In genomic region chr1:22888320-22889075, GRCh38 we compare ENCODE assay signal across 20 cellular contexts.
DNase-seq lines count a peak whose midpoint lies in the region; ATAC-seq lines count a peak whose summit lies in the region.
"Had no signal": no experiment of that assay in that cellular context is flagged by ENCODE, and none has a peak within 500 bp of the region (broad histone marks: within the 10 kb centered on the region; RNA-seq: fewer than 3 reads in every experiment).

No MANE protein-coding gene starts in this region.

- no peak overlapping the region for H3K4ac ChIP-seq in mesendoderm (ENCODE audit: low read depth, low read length)

- H3K79me1 ChIP-seq in mesendoderm (ENCODE audit: low read length) = no peaks in the 10 kb centered on the region

- peak overlapping the region; percentile 16 to 59 for H3K27ac Mint-ChIP-seq in effector memory CD8-positive, alpha-beta T cell
- H3K27ac Mint-ChIP-seq: activated B cell treated with CpG ODN at 0.5 μM for 24 hours; activated T-helper 17 cell treated with anti-CD3 and anti-CD28 coated beads, Interleukin-2, amount 50 U/mL, for 72 hours; stimulated activated memory B cell treated with anti-CD40 and anti-IgM and Interleukin-4, amounts not matched to agents 10 μg/mL and 1 μg/mL and 100 μg/mL, for 72 hours; T-helper 17 cell; type B pancreatic cell had no signal

- peaks cover 14 to 21% of the 10 kb centered on the region in 2 donors for H3K4me1 Mint-ChIP-seq in effector memory CD8-positive, alpha-beta T cell (ENCODE audit: low read depth in 2 of 2)

- H3K27me3 Mint-ChIP-seq in effector memory CD8-positive, alpha-beta T cell = no peaks in the 10 kb centered on the region
- H3K27me3 Mint-ChIP-seq: activated T-helper 17 cell treated with anti-CD3 and anti-CD28 coated beads, Interleukin-2, amount 50 U/mL, for 72 hours; type B pancreatic cell had no signal

- no peaks in the 10 kb centered on the region for H3K36me3 ChIP-seq in mesendoderm (ENCODE audit: control insufficient read depth, insufficient read depth, low read length)
- H3K36me3 ChIP-seq: adrenal gland; BLaER1 treated with 17β-estradiol and CSF1 and Interleukin-3, amounts not matched to agents 10 nM and 100 nM had no signal

- H3K18ac ChIP-seq in mesendoderm (ENCODE audit: low read length) = no peak overlapping the region

- H2BK120ac ChIP-seq in mesendoderm (ENCODE audit: low read depth, low read length) = no peak overlapping the region

- no peak for ATAC-seq in effector memory CD8-positive, alpha-beta T cell (replicated peaks)
- ATAC-seq in GM21717 (IDR thresholded peaks at IDR 0.05; ENCODE audit: unreplicated experiment) = no peak
- ATAC-seq: activated T-helper 17 cell treated with anti-CD3 and anti-CD28 coated beads, Interleukin-2, amount 50 U/mL, for 72 hours; stimulated activated memory B cell treated with anti-CD40 and anti-IgM and Interleukin-4, amounts not matched to agents 10 μg/mL and 1 μg/mL and 100 μg/mL, for 72 hours; T-helper 17 cell had no signal

- no peak overlapping the region for H3K4me3 Mint-ChIP-seq in effector memory CD8-positive, alpha-beta T cell
- H3K4me3 Mint-ChIP-seq: activated B cell treated with CpG ODN at 0.5 μM for 24 hours; activated T-helper 17 cell treated with anti-CD3 and anti-CD28 coated beads, Interleukin-2, amount 50 U/mL, for 72 hours; stimulated activated memory B cell treated with anti-CD40 and anti-IgM and Interleukin-4, amounts not matched to agents 10 μg/mL and 1 μg/mL and 100 μg/mL, for 72 hours; T-helper 17 cell; type B pancreatic cell had no signal

- H3K23ac ChIP-seq in mesendoderm (ENCODE audit: low read length) = no peak overlapping the region

- H4K5ac ChIP-seq in mesendoderm (ENCODE audit: low read length) = no peak overlapping the region

- H3K9ac ChIP-seq in mesendoderm (ENCODE audit: low read length) = no peak overlapping the region
- H3K9ac ChIP-seq: BLaER1 treated with 17β-estradiol and CSF1 and Interleukin-3, amounts not matched to agents 10 nM and 100 nM had no signal

- DNase-seq in EL (peak; percentile 50), RPMI7951 (ENCODE audit: low read depth) (peak; percentile 39), myocyte (ENCODE audit: low read depth) (peak; percentile 69), hypothalamus (lab: John Stamatoyannopoulos, UW) (no peak), mesendoderm (no peak)
- no peak for DNase-seq in effector memory CD8-positive, alpha-beta T cell
- DNase-seq in activated CD4-positive, alpha-beta T cell treated with anti-CD3 and anti-CD28 coated beads for 4 hours = no peak
- DNase-seq: activated B cell treated with CpG ODN at 0.5 μM for 24 hours, DMS79, NCI-H2171, T-helper 17 cell had no signal

- no peaks in the 10 kb centered on the region for H3K9me3 Mint-ChIP-seq in effector memory CD8-positive, alpha-beta T cell
- H3K9me3 Mint-ChIP-seq: activated B cell treated with CpG ODN at 0.5 μM for 24 hours; activated T-helper 17 cell treated with anti-CD3 and anti-CD28 coated beads, Interleukin-2, amount 50 U/mL, for 72 hours; stimulated activated memory B cell treated with anti-CD40 and anti-IgM and Interleukin-4, amounts not matched to agents 10 μg/mL and 1 μg/mL and 100 μg/mL, for 72 hours; type B pancreatic cell had no signal

- WGBS in mesendoderm (ENCODE audit: extremely low coverage, insufficient coverage, low lambda C conversion rate) = no CpG with 5 or more reads among the region's 8 CpGs

- no peaks in the 10 kb centered on the region for H3K27me3 ChIP-seq in mesendoderm (ENCODE audit: insufficient read depth, low read length, poor library complexity)
- H3K27me3 ChIP-seq: adrenal gland; BLaER1 treated with 17β-estradiol and CSF1 and Interleukin-3, amounts not matched to agents 10 nM and 100 nM; pancreas had no signal

- H4K8ac ChIP-seq in mesendoderm (ENCODE audit: low read depth, low read length) = no peak overlapping the region

- no peaks in the 10 kb centered on the region for H3K79me2 ChIP-seq in mesendoderm (ENCODE audit: control insufficient read depth, insufficient read depth, low read length)

- H2BK5ac ChIP-seq in mesendoderm (ENCODE audit: low read length) = no peak overlapping the region

- H3K4me2 ChIP-seq in mesendoderm (ENCODE audit: low read length) = no peak overlapping the region
- H3K4me2 ChIP-seq: BLaER1 treated with 17β-estradiol and CSF1 and Interleukin-3, amounts not matched to agents 10 nM and 100 nM; smooth muscle cell had no signal

- H3K27ac ChIP-seq in mesendoderm (ENCODE audit: low read depth, low read length) = no peak overlapping the region
- H3K27ac ChIP-seq: adrenal gland; BLaER1 treated with 17β-estradiol and CSF1 and Interleukin-3, amounts not matched to agents 10 nM and 100 nM; coronary artery; pancreas had no signal

- peaks cover 3% of the 10 kb centered on the region for H3K36me3 Mint-ChIP-seq in effector memory CD8-positive, alpha-beta T cell (ENCODE audit: insufficient read depth)
- H3K36me3 Mint-ChIP-seq: stimulated activated memory B cell treated with anti-CD40 and anti-IgM and Interleukin-4, amounts not matched to agents 10 μg/mL and 1 μg/mL and 100 μg/mL, for 72 hours had no signal

- no peak overlapping the region for H3K4me3 ChIP-seq in mesendoderm (ENCODE audit: low read length)
- H3K4me3 ChIP-seq: adrenal gland; BLaER1 treated with 17β-estradiol and CSF1 and Interleukin-3, amounts not matched to agents 10 nM and 100 nM; coronary artery; pancreas; smooth muscle cell had no signal

- H2BK15ac ChIP-seq in mesendoderm (replicated peaks; ENCODE audit: low read depth) = no peak overlapping the region

- no peak overlapping the region for H2AK5ac ChIP-seq in mesendoderm (ENCODE audit: low read length)

- H3K56ac ChIP-seq in mesendoderm (ENCODE audit: low read length) = no peak overlapping the region

- no peaks in the 10 kb centered on the region for H3K4me1 ChIP-seq in mesendoderm (ENCODE audit: control insufficient read depth, low read depth, low read length)
- H3K4me1 ChIP-seq: adrenal gland, pancreas had no signal

Comparison
In these comparisons a context has a peak if more than half of its experiments do, and no peak if none do; other contexts are left out.
1. DNase-seq: peak in EL (single experiment), RPMI7951 (single experiment) and myocyte (single experiment); none in effector memory CD8-positive, alpha-beta T cell (0 of 3), hypothalamus (0 of 51), mesendoderm (single experiment) and activated CD4-positive, alpha-beta T cell treated with anti-CD3 and anti-CD28 coated beads for 4 hours (0 of 2).